In the genomic region with DNA sequence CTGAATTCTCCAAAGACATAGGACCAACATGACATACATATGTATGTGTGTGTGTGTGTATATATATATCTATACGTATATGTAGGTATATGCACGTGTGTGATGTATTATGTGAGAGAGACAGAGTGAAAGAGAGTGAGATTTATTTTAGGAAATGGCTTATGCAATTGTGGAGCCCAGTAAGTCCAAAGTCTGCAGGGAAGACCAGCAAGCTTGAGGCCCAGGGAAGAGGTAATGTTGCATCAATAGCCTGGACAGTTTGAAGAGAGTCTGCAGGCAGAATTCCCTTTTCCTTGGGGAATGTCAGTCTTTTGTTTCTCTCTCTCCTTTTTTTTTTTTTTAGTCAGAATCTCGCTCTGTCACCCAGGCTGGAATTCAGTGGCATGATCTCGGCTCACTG, we compare ENCODE assay signal across 36 cellular contexts. TPM values are rescaled to one million over a fixed set of nuclear protein-coding genes. Genes with fewer than 3 reads are reported as not detected.
"Had no signal": no experiment of that assay in that cellular context is flagged by ENCODE, and none has a peak within 500 bp of the region (broad histone marks: within the 10 kb centered on the region; RNA-seq: fewer than 3 reads in every experiment).

No MANE protein-coding gene starts in this region.

- H3K36me3 ChIP-seq: MG63 had no signal

- H3K4me3 ChIP-seq: MG63 had no signal

- H3K9me3 ChIP-seq: MG63 had no signal

- DNase-seq: Karpas-422, Kasumi-1, MG63, MM.1S, MV-4-11, NCI-H1048, NCI-H1092, NCI-H1092 treated with DMSO at 0.1 percent for 48 hours, NCI-H1105, NCI-H1105 treated with DMSO at 0.1 percent for 48 hours, NCI-H1417, NCI-H1417 treated with DMSO at 0.1 percent for 48 hours, NCI-H1436, NCI-H1436 treated with DMSO at 0.1 percent for 48 hours, NCI-H146, NCI-H1694, NCI-H1694 treated with DMSO at 0.1 percent for 48 hours, NCI-H187, NCI-H187 treated with DMSO at 0.1 percent for 48 hours, NCI-H1930, NCI-H2029, NCI-H2029 treated with DMSO at 0.1 percent for 48 hours, NCI-H2081, NCI-H2081 treated with DMSO at 0.1 percent for 48 hours, NCI-H2107, NCI-H2171, NCI-H2171 treated with DMSO at 0.1 percent for 48 hours, NCI-H2227 treated with DMSO at 0.1 percent for 48 hours, NCI-H226, NCI-H345, NCI-H446, NCI-H446 treated with DMSO at 0.1 percent for 48 hours, NCI-H510A, NCI-H510A treated with DMSO at 0.1 percent for 48 hours had no signal

RNA-seq across cellular contexts. Expression of a gene that starts 33.0 kb away (rescaled TPM):
- total RNA-seq: LHCN-M2, MCF 10A had no signal
